In genomic region chr12:52871291-52871961, GRCh38 we compare ENCODE assay signal across 9 cellular contexts. TPM values are rescaled to one million over a fixed set of nuclear protein-coding genes. Genes with fewer than 3 reads are reported as not detected.
DNase-seq lines count a peak whose midpoint lies in the region; ATAC-seq and TF ChIP-seq lines count a peak whose summit lies in the region.
"Had no signal": no experiment of that assay in that cellular context is flagged by ENCODE, and none has a peak within 500 bp of the region (broad histone marks: within the 10 kb centered on the region; RNA-seq: fewer than 3 reads in every experiment).

No MANE protein-coding gene starts in this region.

- H3K79me1 ChIP-seq in neuronal stem cell (ENCODE audit: low read depth, low read length) = no peaks in the 10 kb centered on the region

- H3K14ac ChIP-seq in neuronal stem cell (ENCODE audit: low read length) = no peak overlapping the region

- H2BK120ac ChIP-seq in neuronal stem cell (ENCODE audit: low read depth, low read length) = no peak overlapping the region

- peak; percentile 45 for DNase-seq in AG09319 (ENCODE audit: extremely low read depth, low read depth)
- peak; percentile 64 for DNase-seq in NCI-H2171 treated with DMSO at 0.1 percent for 48 hours (lab: John Stamatoyannopoulos, UW)
- peak; percentile 54 to 71 for DNase-seq in erythroblast (lab: John Stamatoyannopoulos, UW)
- no peak for DNase-seq in neuronal stem cell (ENCODE audit: low spot score)
- no peak for DNase-seq in BE2C
- no peak for DNase-seq in DMS153 (lab: John Stamatoyannopoulos, UW)
- DNase-seq: GF-D8 had no signal

- no peak overlapping the region for H2BK15ac ChIP-seq in neuronal stem cell (ENCODE audit: low read length)

- H3K9ac ChIP-seq in neuronal stem cell (ENCODE audit: low read depth, low read length, poor library complexity) = no peak overlapping the region

- peaks cover 0 to 14% of the 10 kb centered on the region in 2 donors for H3K4me1 ChIP-seq in neuronal stem cell (ENCODE audit: control insufficient read depth in 2 of 2, insufficient read depth in 1 of 2, low read depth in 1 of 2, low read length in 2 of 2)
- H3K4me1 ChIP-seq in BE2C = peaks cover 4% of the 10 kb centered on the region; the same call in 1 of the 2 replicates

- no peak overlapping the region for H3K4ac ChIP-seq in neuronal stem cell (ENCODE audit: low read length)

- no peak overlapping the region for H2AK5ac ChIP-seq in neuronal stem cell (ENCODE audit: low read depth, low read length)

- no peak overlapping the region for H3K18ac ChIP-seq in neuronal stem cell (ENCODE audit: low read length)

- H3K27me3 ChIP-seq in neuronal stem cell (ENCODE audit: control insufficient read depth in 3 of 3, insufficient read depth in 3 of 3, low read depth in 1 of 3, low read length in 3 of 3) = peaks cover 0 to 46% (median 10%) of the 10 kb centered on the region in 3 experiments
- H3K27me3 ChIP-seq in BE2C = no peaks in the 10 kb centered on the region

- ATAC-seq in GM21423 (IDR thresholded peaks at IDR 0.05; ENCODE audit: unreplicated experiment) (no peak), GM18520 (IDR thresholded peaks at IDR 0.05; ENCODE audit: unreplicated experiment) (no peak)

- TF ChIP-seq CTCF in AG09319 (IDR thresholded peaks at IDR 0.05; ENCODE audit: low read depth, low read length) = no peak
- no peak for TF ChIP-seq CTCF in BE2C (IDR thresholded peaks at IDR 0.05; ENCODE audit: low read depth, low read length)

- no peak overlapping the region for H3K4me3 ChIP-seq in neuronal stem cell (ENCODE audit: low read length in 2 of 2)
- H3K4me3 ChIP-seq in BE2C (ENCODE audit: low read depth, low read length) = no peak overlapping the region

- no peak overlapping the region for H4K8ac ChIP-seq in neuronal stem cell (ENCODE audit: low read depth, low read length)

- H3K36me3 ChIP-seq in neuronal stem cell (replicated peaks in 1 of 2; ENCODE audit: control insufficient read depth in 2 of 2, insufficient read depth in 2 of 2, low read length in 2 of 2) (no peaks in the 10 kb centered on the region), BE2C (no peaks in the 10 kb centered on the region)

- no peak overlapping the region for H4K91ac ChIP-seq in neuronal stem cell (ENCODE audit: low read depth, low read length, poor library complexity)

- no peak for TF ChIP-seq POLR2A in erythroblast (IDR thresholded peaks at IDR 0.05; ENCODE audit: low read length)

- no peak overlapping the region for H2BK5ac ChIP-seq in neuronal stem cell (ENCODE audit: low read length)

- no CpG with 5 or more reads among the region's 8 CpGs for WGBS in neuronal stem cell (ENCODE audit: extremely low coverage in 2 of 2, insufficient read length in 2 of 2, insufficient replicate concordance in 1 of 2), 2 donors

- no peak overlapping the region for H3K4me2 ChIP-seq in neuronal stem cell (ENCODE audit: insufficient read depth, low read length, poor library complexity, severe bottlenecking)

- H3K9me3 ChIP-seq in neuronal stem cell (replicated peaks in 1 of 2; ENCODE audit: control insufficient read depth in 2 of 2, insufficient read depth in 1 of 2, low read depth in 1 of 2, low read length in 2 of 2) (no peaks in the 10 kb centered on the region), BE2C (no peaks in the 10 kb centered on the region)

- H3K27ac ChIP-seq in neuronal stem cell (replicated peaks; ENCODE audit: low read length) = no peak overlapping the region

- H2AFZ ChIP-seq in neuronal stem cell (ENCODE audit: low read length) = no peak overlapping the region

- no peak overlapping the region for H3K23ac ChIP-seq in neuronal stem cell (ENCODE audit: low read depth, low read length, poor library complexity)

- H2BK12ac ChIP-seq in neuronal stem cell (ENCODE audit: low read length) = peak overlapping the region; percentile 50

RNA-seq across cellular contexts. Expression of gene KRT78, which starts 22.6 kb away (rescaled TPM):
- not detected for polyA plus RNA-seq in neuronal stem cell (2013, experiment 1 of 2)
- polyA plus RNA-seq in neuronal stem cell (2013, experiment 2 of 2) = not detected
- not detected for polyA plus RNA-seq in BE2C (2012; ENCODE audit: insufficient read depth, insufficient read length, low read depth)

RNA-seq across cellular contexts. Expression of gene KRT8, which starts 33.5 kb away (rescaled TPM):
- 179 TPM for polyA plus RNA-seq in neuronal stem cell (2013, experiment 1 of 2)
- 174 TPM for polyA plus RNA-seq in neuronal stem cell (2013, experiment 2 of 2)
- 20.8 TPM for polyA plus RNA-seq in BE2C (2012; ENCODE audit: insufficient read depth, insufficient read length, low read depth)

RNA-seq across cellular contexts. Expression of gene KRT79, which starts 37.3 kb away (rescaled TPM):
- polyA plus RNA-seq in neuronal stem cell (2013, experiment 1 of 2) = not detected
- polyA plus RNA-seq in neuronal stem cell (2013, experiment 2 of 2) = not detected
- polyA plus RNA-seq in BE2C (2012; ENCODE audit: insufficient read depth, insufficient read length, low read depth) = not detected

RNA-seq across cellular contexts. Expression of gene KRT4, which starts 57.5 kb away (rescaled TPM):
- not detected for polyA plus RNA-seq in neuronal stem cell (2013, experiment 1 of 2)
- not detected for polyA plus RNA-seq in neuronal stem cell (2013, experiment 2 of 2)
- polyA plus RNA-seq in BE2C (2012; ENCODE audit: insufficient read depth, insufficient read length, low read depth) = not detected

Comparison
In these comparisons a context has a peak if more than half of its experiments do, and no peak if none do; other contexts are left out.
1. DNase-seq: peak in AG09319 (single experiment), NCI-H2171 treated with DMSO at 0.1 percent for 48 hours (single experiment) and erythroblast (2 of 2); none in neuronal stem cell (single experiment), BE2C (single experiment) and DMS153 (single experiment).